Comparison of ENCODE assay signal across 8 cellular contexts in genomic region chr4:180057891-180058643, GRCh38.
DNase-seq lines count a peak whose midpoint lies in the region; ATAC-seq, FAIRE-seq and TF ChIP-seq lines count a peak whose summit lies in the region.

No MANE protein-coding gene starts in this region.

- ATAC-seq in GM19043 (IDR thresholded peaks at IDR 0.05; ENCODE audit: low read depth, unreplicated experiment): peak; percentile 44
- ATAC-seq in GM21526 (IDR thresholded peaks at IDR 0.05; ENCODE audit: low FRiP score, unreplicated experiment): no peak
- no peak for ATAC-seq in esophagus mucosa

- DNase-seq in AG04450 (ENCODE audit: low read depth, low spot score): no peak
- peak; percentile 47 for DNase-seq in HK-2 (ENCODE audit: unreplicated experiment)
- peak in 1 of 2 donors; percentile 59 for DNase-seq in ascending aorta (ENCODE audit: low spot score in 2 of 2)
- DNase-seq in small intestine: peak; percentile 9

- peak overlapping the region; percentile 60 for H3K9ac ChIP-seq in iPS-15b (ENCODE audit: low read depth, low read length)

- H3K9me3 ChIP-seq in AG04450 (ENCODE audit: control insufficient read depth, insufficient read depth, low read length): no peaks in the 10 kb centered on the region
- H3K9me3 ChIP-seq in ascending aorta: no peaks in the 10 kb centered on the region
- no peaks in the 10 kb centered on the region for H3K9me3 ChIP-seq in iPS-15b (ENCODE audit: control insufficient read depth, insufficient read depth, low read length)
- H3K9me3 ChIP-seq in small intestine (ENCODE audit: control insufficient read depth, low read depth): no peaks in the 10 kb centered on the region

- H3K4me1 ChIP-seq in ascending aorta (peaks cover 0 to 5% of the 10 kb centered on the region in 2 donors), iPS-15b (ENCODE audit: control insufficient read depth, insufficient read depth, low read length) (peaks cover 4% of the 10 kb centered on the region), small intestine (ENCODE audit: control insufficient read depth in 2 of 2, insufficient read depth in 1 of 2, low read depth in 1 of 2, low read length in 1 of 2) (peaks cover 0 to 6% of the 10 kb centered on the region in 2 donors)

- no peak for FAIRE-seq in small intestine (lab: Jason Lieb, UNC)

- CTCF ChIA-PET in AG04450 (lab: Charles Lee): interaction anchor here (0.6 kb wide), 1 partner anchor 90 kb away, joined by 3 read pairs; no protein-coding TSS in a partner anchor

- H3K27me3 ChIP-seq in AG04450 (ENCODE audit: control insufficient read depth, insufficient read depth, low read length) (peaks cover 15% of the 10 kb centered on the region), ascending aorta (no peaks in the 10 kb centered on the region), iPS-15b (ENCODE audit: control insufficient read depth, insufficient read depth, low read length) (peaks cover 30% of the 10 kb centered on the region), small intestine (ENCODE audit: control insufficient read depth in 2 of 2, insufficient read depth in 2 of 2, low read length in 2 of 2) (peaks cover 7 to 12% of the 10 kb centered on the region in 2 donors)

- H3K36me3 ChIP-seq in ascending aorta: no peaks in the 10 kb centered on the region
- no peaks in the 10 kb centered on the region for H3K36me3 ChIP-seq in iPS-15b (ENCODE audit: control insufficient read depth, insufficient read depth, low read length)
- H3K36me3 ChIP-seq in small intestine (ENCODE audit: control insufficient read depth in 2 of 2, insufficient read depth in 2 of 2, low read length in 2 of 2): no peaks in the 10 kb centered on the region

- TF ChIP-seq CTCF in AG04450 (IDR thresholded peaks at IDR 0.05; ENCODE audit: low read depth, low read length): no peak
- no peak for TF ChIP-seq CTCF in ascending aorta (IDR thresholded peaks at IDR 0.05)

- H3K27ac ChIP-seq in AG04450 (ENCODE audit: low read depth, low read length) (no peak overlapping the region), ascending aorta (no peak overlapping the region), small intestine (ENCODE audit: low read depth in 1 of 2, low read length in 1 of 2) (no peak overlapping the region)

- POLR2A ChIA-PET in AG04450 (lab: Yijun Ruan, JAX): no interaction called here

- 1 to 2% (median 1%) methylated on average over 57 to 76 of the region's 76 CpGs for whole genome bisulfite sequencing in small intestine, 3 donors

- intact Hi-C loops in ascending aorta (cut with DNase I): no loop called here

- H3K4me3 ChIP-seq in AG04450 (ENCODE audit: low read depth, low read length) (peak overlapping the region; percentile 59), ascending aorta (peak overlapping the region; percentile 71 to 72), iPS-15b (ENCODE audit: low read depth, low read length) (peak overlapping the region; percentile 91), small intestine (ENCODE audit: low read depth in 1 of 2, low read length in 2 of 2) (peak overlapping the region; percentile 53 to 54)
